12 cellular contexts compared by ENCODE assay signal in genomic region chr5:179119415-179120170, GRCh38.
"Had no signal": no experiment of that assay in that cellular context is flagged by ENCODE, and none has a peak within 500 bp of the region (broad histone marks: within the 10 kb centered on the region; RNA-seq: fewer than 3 reads in every experiment).

No MANE protein-coding gene starts in this region.

- H3K27ac ChIP-seq: neutrophil, skin epidermis had no signal

- DNase-seq: activated B cell treated with CpG ODN at 0.5 μM for 24 hours; activated CD4-positive, alpha-beta T cell treated with anti-CD3 and anti-CD28 coated beads for 48 hours; activated CD8-positive, alpha-beta T cell treated with anti-CD3 and anti-CD28 coated beads for 36 hours; activated naive CD4-positive, alpha-beta T cell treated with Interleukin-2 at 50 U/mL for 16 hours; effector CD8-positive, alpha-beta T cell; foreskin melanocyte; mucosa of descending colon; right cardiac atrium; stimulated activated naive CD8-positive, alpha-beta T cell treated with anti-CD3 and anti-CD28 coated beads, Interleukin-15, Interleukin-2, amounts not matched to agents 100 U/mL and 50 U/mL, for 24 hours had no signal

- H3K4me3 ChIP-seq: mucosa of descending colon, skin epidermis had no signal

- ATAC-seq: activated CD8-positive, alpha-beta T cell treated with anti-CD3 and anti-CD28 coated beads for 36 hours; mucosa of descending colon; naive thymus-derived CD8-positive, alpha-beta T cell; right cardiac atrium; stimulated activated naive CD8-positive, alpha-beta T cell treated with anti-CD3 and anti-CD28 coated beads, Interleukin-15, Interleukin-2, amounts not matched to agents 100 U/mL and 50 U/mL, for 24 hours had no signal

- H3K27me3 ChIP-seq: neutrophil had no signal

- H3K36me3 ChIP-seq: neutrophil had no signal
